ENCODE assay signal across 19 cellular contexts in genomic region chr12:76518699-76519098, GRCh38. TPM values are rescaled to one million over a fixed set of nuclear protein-coding genes. Genes with fewer than 3 reads are reported as not detected.
DNase-seq lines count a peak whose midpoint lies in the region; ATAC-seq and TF ChIP-seq lines count a peak whose summit lies in the region.
"Had no signal": no experiment of that assay in that cellular context is flagged by ENCODE, and none has a peak within 500 bp of the region (broad histone marks: within the 10 kb centered on the region; RNA-seq: fewer than 3 reads in every experiment).

No MANE protein-coding gene starts in this region.

- H3K4me1 ChIP-seq in NT2/D1 (ENCODE audit: insufficient read depth, insufficient read length) (no peaks in the 10 kb centered on the region), endodermal cell (ENCODE audit: control insufficient read depth, insufficient read depth, low read length) (no peaks in the 10 kb centered on the region), spleen (peaks cover 0 to 38% (median 9%) of the 10 kb centered on the region in 6 donors)
- H3K4me1 ChIP-seq: A549 had no signal

- H3K27ac ChIP-seq in endodermal cell (ENCODE audit: low read depth, low read length) (no peak overlapping the region), spleen (peak overlapping the region in 6 of 8 donors; percentile 15 to 80 (median 45))
- H3K27ac ChIP-seq: A549; BLaER1 treated with 17β-estradiol and CSF1 and Interleukin-3, amounts not matched to agents 10 nM and 100 nM; KMS-11; RWPE1 had no signal

- no peak for TF ChIP-seq CTCF in endodermal cell (conservative IDR thresholded peaks at IDR 0.05)
- TF ChIP-seq CTCF in spleen (IDR thresholded peaks at IDR 0.05 in 8 of 11, conservative IDR thresholded peaks at IDR 0.05 in 3 of 11) = no peak

- H3K27me3 ChIP-seq in NT2/D1 (ENCODE audit: insufficient read depth, insufficient read length) (no peaks in the 10 kb centered on the region), endodermal cell (ENCODE audit: control insufficient read depth, insufficient read depth, low read length, poor library complexity, severe bottlenecking) (no peaks in the 10 kb centered on the region), spleen (replicated peaks in 1 of 7) (no peaks in the 10 kb centered on the region)
- H3K27me3 ChIP-seq: BLaER1 treated with 17β-estradiol and CSF1 and Interleukin-3, amounts not matched to agents 10 nM and 100 nM had no signal

- H3K4me3 Mint-ChIP-seq in stimulated activated naive CD8-positive, alpha-beta T cell treated with anti-CD3 and anti-CD28 coated beads, Interleukin-15, Interleukin-2, amounts not matched to agents 100 ng/mL and 50 ng/mL, for 24 hours = no peak overlapping the region
- H3K4me3 Mint-ChIP-seq in endodermal cell = no peak overlapping the region

- peaks cover 23% of the 10 kb centered on the region for H3K9me3 Mint-ChIP-seq in stimulated activated naive CD8-positive, alpha-beta T cell treated with anti-CD3 and anti-CD28 coated beads, Interleukin-15, Interleukin-2, amounts not matched to agents 100 ng/mL and 50 ng/mL, for 24 hours
- H3K9me3 Mint-ChIP-seq in endodermal cell = peaks cover 44% of the 10 kb centered on the region

- peak overlapping the region; percentile 62 for H3K27ac Mint-ChIP-seq in stimulated activated naive CD8-positive, alpha-beta T cell treated with anti-CD3 and anti-CD28 coated beads, Interleukin-15, Interleukin-2, amounts not matched to agents 100 ng/mL and 50 ng/mL, for 24 hours
- H3K27ac Mint-ChIP-seq in endodermal cell = peak overlapping the region; percentile 22

- H3K9ac ChIP-seq in NT2/D1 (ENCODE audit: insufficient read length, low read depth) (no peak overlapping the region), endodermal cell (ENCODE audit: extremely low read depth, low read length, poor library complexity, severe bottlenecking) (no peak overlapping the region)
- H3K9ac ChIP-seq: BLaER1 treated with 17β-estradiol and CSF1 and Interleukin-3, amounts not matched to agents 10 nM and 100 nM; KMS-11 had no signal

- H3K4me1 Mint-ChIP-seq in stimulated activated naive CD8-positive, alpha-beta T cell treated with anti-CD3 and anti-CD28 coated beads, Interleukin-15, Interleukin-2, amounts not matched to agents 100 ng/mL and 50 ng/mL, for 24 hours (ENCODE audit: low read depth) = peaks cover 45% of the 10 kb centered on the region
- H3K4me1 Mint-ChIP-seq in endodermal cell = no peaks in the 10 kb centered on the region

- no peaks in the 10 kb centered on the region for H3K36me3 ChIP-seq in NT2/D1 (ENCODE audit: insufficient read depth, insufficient read length, low read length)
- peaks cover 6% of the 10 kb centered on the region for H3K36me3 ChIP-seq in endodermal cell (ENCODE audit: control insufficient read depth, insufficient read depth, low read length)
- H3K36me3 ChIP-seq in spleen = peaks cover 0 to 38% (median 3%) of the 10 kb centered on the region in 6 donors

- H3K9me3 ChIP-seq in NT2/D1 (ENCODE audit: insufficient read depth, low read length) (peaks cover 74% of the 10 kb centered on the region), endodermal cell (ENCODE audit: control insufficient read depth, low read length) (peaks cover 35% of the 10 kb centered on the region), spleen (peaks cover 0 to 17% (median 5%) of the 10 kb centered on the region in 8 donors)

- H3K4me3 ChIP-seq in NT2/D1 (ENCODE audit: insufficient read length, low read depth) = no peak overlapping the region
- H3K4me3 ChIP-seq in endodermal cell (ENCODE audit: low read length) = no peak overlapping the region
- no peak overlapping the region for H3K4me3 ChIP-seq in spleen
- H3K4me3 ChIP-seq: A549; BLaER1 treated with 17β-estradiol and CSF1 and Interleukin-3, amounts not matched to agents 10 nM and 100 nM had no signal

- intact Hi-C loops in spleen (cut with DNase I; ENCODE audit: low total_unique reads) = no loop called here

- WGBS in endodermal cell (ENCODE audit: insufficient coverage in 1 of 2, insufficient read length in 1 of 2), 2 experiments = 89 to 90% methylated on average over 1 to 2 of the region's 2 CpGs
- WGBS in spleen, 5 donors = 93 to 96% (median 95%) methylated on average over 2 of the region's 2 CpGs

- H3K36me3 Mint-ChIP-seq in stimulated activated naive CD8-positive, alpha-beta T cell treated with anti-CD3 and anti-CD28 coated beads, Interleukin-15, Interleukin-2, amounts not matched to agents 100 ng/mL and 50 ng/mL, for 24 hours (ENCODE audit: low read depth) = peaks cover 63% of the 10 kb centered on the region
- H3K36me3 Mint-ChIP-seq in endodermal cell (ENCODE audit: low read depth) = peaks cover 60% of the 10 kb centered on the region

- no peak for TF ChIP-seq POLR2A in spleen (IDR thresholded peaks at IDR 0.05)

- no peaks in the 10 kb centered on the region for H3K27me3 Mint-ChIP-seq in stimulated activated naive CD8-positive, alpha-beta T cell treated with anti-CD3 and anti-CD28 coated beads, Interleukin-15, Interleukin-2, amounts not matched to agents 100 ng/mL and 50 ng/mL, for 24 hours
- no peaks in the 10 kb centered on the region for H3K27me3 Mint-ChIP-seq in endodermal cell (ENCODE audit: insufficient read depth)

- no peak for DNase-seq in stimulated activated naive CD8-positive, alpha-beta T cell treated with anti-CD3 and anti-CD28 coated beads, Interleukin-15, Interleukin-2, amounts not matched to agents 100 U/mL and 50 U/mL, for 24 hours
- DNase-seq in NT2/D1 (ENCODE audit: low read depth, low spot score) (peak; percentile 74), endodermal cell (peak; percentile 58), spleen (no peak), mesenteric fat pad (ENCODE audit: low spot score) (no peak)
- no peak for DNase-seq in stimulated activated CD4-positive, alpha-beta T cell treated with anti-CD3 and anti-CD28 coated beads, Interleukin-1b, Interleukin-23, amount 100 ng/mL, for 48 hours
- DNase-seq: DMS 273 treated with DMSO at 0.1 percent for 48 hours, HCEC 1CT, NCI-H1436 treated with DMSO at 0.1 percent for 48 hours, NCI-H2029 treated with DMSO at 0.1 percent for 48 hours, NCI-H2171 treated with DMSO at 0.1 percent for 48 hours, NCI-H446 treated with DMSO at 0.1 percent for 48 hours had no signal

- ATAC-seq in stimulated activated naive CD8-positive, alpha-beta T cell treated with anti-CD3 and anti-CD28 coated beads, Interleukin-15, Interleukin-2, amounts not matched to agents 100 U/mL and 50 U/mL, for 24 hours = no peak
- no peak for ATAC-seq in GM18502 (IDR thresholded peaks at IDR 0.05; ENCODE audit: poor library complexity, unreplicated experiment)
- ATAC-seq: A549, HepG2 had no signal

RNA-seq across cellular contexts. Expression of gene OSBPL8, which starts 40.9 kb away (rescaled TPM):
- total RNA-seq in endodermal cell (10 to 100 TPM; 44.0 to 58.8 TPM), spleen (100 to 1,000 TPM in 6 of 7 donors, 10 to 100 TPM in 1; 90.8 to 127 (median 114) TPM), mesenteric fat pad (121 TPM)
- polyA plus RNA-seq in endodermal cell (2013, experiment 1 of 2) = 47.7 TPM
- polyA plus RNA-seq in endodermal cell (2013, experiment 2 of 2) = 46.2 TPM
- polyA plus RNA-seq in spleen = 10 to 100 TPM; 10.7 to 16.6 (median 14.8) TPM

Comparison
In these comparisons a context has a peak if more than half of its experiments do, and no peak if none do; other contexts are left out.
1. DNase-seq: peak in NT2/D1 (single experiment) and endodermal cell (single experiment); none in stimulated activated naive CD8-positive, alpha-beta T cell treated with anti-CD3 and anti-CD28 coated beads, Interleukin-15, Interleukin-2, amounts not matched to agents 100 U/mL and 50 U/mL, for 24 hours (single experiment), spleen (single experiment), stimulated activated CD4-positive, alpha-beta T cell treated with anti-CD3 and anti-CD28 coated beads, Interleukin-1b, Interleukin-23, amount 100 ng/mL, for 48 hours (single experiment) and mesenteric fat pad (single experiment).